Comparison of ENCODE assay signal across 35 cellular contexts in the genomic region with DNA sequence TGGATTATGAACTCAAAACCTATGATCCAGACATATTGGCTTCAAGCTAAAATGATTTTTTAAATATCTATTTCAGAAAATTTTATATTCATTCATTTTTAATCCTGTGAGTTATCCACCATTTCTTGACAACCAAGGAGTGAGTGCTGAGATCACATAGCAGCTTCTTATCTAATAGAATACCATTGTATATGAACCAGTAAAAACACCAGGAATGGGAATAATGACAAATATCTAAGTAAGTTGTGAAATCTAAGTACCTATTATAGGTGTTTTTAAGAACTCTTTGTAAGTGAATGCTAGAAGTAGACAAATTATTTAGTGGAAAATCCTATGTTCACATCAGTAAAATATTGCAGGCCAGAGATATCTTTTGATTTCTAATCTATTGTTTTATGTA. TPM values are rescaled to one million over a fixed set of nuclear protein-coding genes. Genes with fewer than 3 reads are reported as not detected.
"Had no signal": no experiment of that assay in that cellular context is flagged by ENCODE, and none has a peak within 500 bp of the region (broad histone marks: within the 10 kb centered on the region; RNA-seq: fewer than 3 reads in every experiment).

No MANE protein-coding gene starts in this region.

- H3K27ac ChIP-seq: KMS-11, PC-9, RWPE1, SJCRH30, SK-N-MC had no signal

- ATAC-seq: Panc1, Right ventricle myocardium inferior, SK-N-SH treated with all-trans-retinoic acid at 6 μM for 48 hours had no signal

- H3K36me3 ChIP-seq: SJCRH30 had no signal

- H3K9me3 ChIP-seq: SJCRH30 had no signal

- H2AFZ ChIP-seq: PC-9 had no signal

- H3K27me3 ChIP-seq: SJCRH30 had no signal

- H3K4me2 ChIP-seq: KMS-11, PC-9 had no signal

- H3K9ac ChIP-seq: KMS-11 had no signal

- DNase-seq: Karpas-422, KBM-7, MM.1S, MV-4-11, NCI-H1092, NCI-H1105, NCI-H1417 treated with DMSO at 0.1 percent for 48 hours, NCI-H1436 treated with DMSO at 0.1 percent for 48 hours, NCI-H1694 treated with DMSO at 0.1 percent for 48 hours, NCI-H187 treated with DMSO at 0.1 percent for 48 hours, NCI-H2029, NCI-H2081, NCI-H2171 treated with DMSO at 0.1 percent for 48 hours, NCI-H2227 treated with DMSO at 0.1 percent for 48 hours, NCI-H446 treated with DMSO at 0.1 percent for 48 hours, NCI-H510A, NCI-H524, NCI-H69, NCI-H748 treated with DMSO at 0.1 percent for 48 hours, NCI-H82, PC-9, SHP77, SIG-M5, SJCRH30 had no signal

- H3K4me3 ChIP-seq: PC-9, SJCRH30, SK-N-MC had no signal

RNA-seq across cellular contexts. Expression of a gene that starts 8.2 kb away (rescaled TPM):
- total RNA-seq: MCF 10A, OCI-LY7, PC-9 had no signal

RNA-seq across cellular contexts. Expression of a gene that starts 45.3 kb away (rescaled TPM):
- total RNA-seq: LHCN-M2, MCF 10A, OCI-LY7, PC-9, Right ventricle myocardium inferior, RPMI7951, SJCRH30, SK-MEL-5 had no signal
